In genomic region chrX:153886915-153887314, GRCh38 we compare ENCODE assay signal across 15 cellular contexts. TPM values are rescaled to one million over a fixed set of nuclear protein-coding genes. Genes with fewer than 3 reads are reported as not detected.
DNase-seq lines count a peak whose midpoint lies in the region; ATAC-seq and TF ChIP-seq lines count a peak whose summit lies in the region.
"Had no signal": no experiment of that assay in that cellular context is flagged by ENCODE, and none has a peak within 500 bp of the region (broad histone marks: within the 10 kb centered on the region; RNA-seq: fewer than 3 reads in every experiment).

No MANE protein-coding gene starts in this region.

- no peaks in the 10 kb centered on the region for H4K20me1 ChIP-seq in Loucy (ENCODE audit: insufficient read depth, low read length, poor library complexity, severe bottlenecking)

- no peak overlapping the region for H3K27ac Mint-ChIP-seq in neural crest cell (ENCODE audit: unreplicated experiment)
- H3K27ac Mint-ChIP-seq in mesothelial cell of epicardium = no peak overlapping the region

- H3K36me3 ChIP-seq in Loucy (ENCODE audit: insufficient read depth, low read length) = no peaks in the 10 kb centered on the region

- H3K9me3 ChIP-seq in Loucy (ENCODE audit: insufficient read depth, low read depth, low read length) = no peaks in the 10 kb centered on the region

- no peak overlapping the region for H3K4me3 ChIP-seq in Loucy (ENCODE audit: low read length, poor library complexity, severe bottlenecking)

- H3K36me3 Mint-ChIP-seq in neural crest cell (ENCODE audit: low read depth) (peaks cover 11% of the 10 kb centered on the region), mesothelial cell of epicardium (no peaks in the 10 kb centered on the region)

- DNase-seq in EH (ENCODE audit: low read depth) = peak; percentile 65
- DNase-seq in glomerular visceral epithelial cell (ENCODE audit: extremely low spot score) = peak; percentile 56
- no peak for DNase-seq in neural crest cell (ENCODE audit: low read depth, low spot score)
- DNase-seq in NCI-H2107 (lab: John Stamatoyannopoulos, UW) = no peak
- DNase-seq in mesothelial cell of epicardium (ENCODE audit: low spot score in 2 of 2, unreplicated experiment in 2 of 2) = no peak
- DNase-seq in C1 segment of cervical spinal cord (lab: John Stamatoyannopoulos, UW) = no peak
- DNase-seq: activated gamma-delta T cell, dorsolateral prefrontal cortex, GDM1, midbrain, NCI-H1048, NCI-H2171 treated with DMSO at 0.1 percent for 48 hours had no signal

- no peaks in the 10 kb centered on the region for H3K9me2 ChIP-seq in Loucy (replicated peaks; ENCODE audit: low read depth, low read length)

- TF ChIP-seq CTCF in Loucy (conservative IDR thresholded peaks at IDR 0.05; ENCODE audit: low read length) (no peak), neural crest cell (conservative IDR thresholded peaks at IDR 0.05) (no peak), mesothelial cell of epicardium (IDR thresholded peaks at IDR 0.05; ENCODE audit: unreplicated experiment) (no peak)

- H3K9me3 Mint-ChIP-seq in neural crest cell (peaks cover 3% of the 10 kb centered on the region), mesothelial cell of epicardium (peaks cover 10% of the 10 kb centered on the region)

- H3K4me1 Mint-ChIP-seq in neural crest cell = peaks cover 22% of the 10 kb centered on the region
- no peaks in the 10 kb centered on the region for H3K4me1 Mint-ChIP-seq in mesothelial cell of epicardium

- no peaks in the 10 kb centered on the region for H3K27me3 ChIP-seq in Loucy (ENCODE audit: insufficient read depth, low read length, poor library complexity, severe bottlenecking)

- H3K4me3 Mint-ChIP-seq in neural crest cell (peak overlapping the region; percentile 89), mesothelial cell of epicardium (no peak overlapping the region)

- H3K79me2 ChIP-seq in Loucy (ENCODE audit: insufficient read depth, low read length) = no peaks in the 10 kb centered on the region

- H2AFZ ChIP-seq in Loucy (ENCODE audit: low read length) = no peak overlapping the region

- peak overlapping the region; percentile 48 for H3K4me2 ChIP-seq in Loucy (ENCODE audit: low read depth, low read length, poor library complexity, severe bottlenecking)

- H3K27me3 Mint-ChIP-seq in neural crest cell (ENCODE audit: low read depth) (peaks cover 30% of the 10 kb centered on the region), mesothelial cell of epicardium (ENCODE audit: low read depth) (peaks cover 59% of the 10 kb centered on the region)

- H3K9ac ChIP-seq in Loucy (ENCODE audit: low read depth, low read length, poor library complexity, severe bottlenecking) = no peak overlapping the region

- H3F3A ChIP-seq in Loucy (ENCODE audit: low read depth) = no peaks in the 10 kb centered on the region

- no peak for ATAC-seq in HG02623 (IDR thresholded peaks at IDR 0.05; ENCODE audit: unreplicated experiment)
- ATAC-seq: SK-N-SH treated with all-trans-retinoic acid at 6 μM for 48 hours had no signal

- H3K4me1 ChIP-seq in Loucy (ENCODE audit: insufficient read depth, low read length, poor library complexity, severe bottlenecking) = peaks cover 11% of the 10 kb centered on the region

RNA-seq across cellular contexts. Expression of gene L1CAM, which starts 0.9 kb away (rescaled TPM):
- 133 and 137 TPM in 2 replicates for total RNA-seq in neural crest cell
- 1.4 to 2.1 TPM (median 2.1 TPM) in 3 replicates for total RNA-seq in mesothelial cell of epicardium

RNA-seq across cellular contexts. Expression of gene AVPR2, which starts 17.6 kb away (rescaled TPM):
- total RNA-seq in neural crest cell (not detected in 2 replicates), mesothelial cell of epicardium (not detected in 3 replicates)

RNA-seq across cellular contexts. Expression of gene ARHGAP4, which starts 39.1 kb away (rescaled TPM):
- total RNA-seq in neural crest cell = 10.2 and 10.7 TPM in 2 replicates
- 52.2 to 64.4 TPM (median 62.8 TPM) in 3 replicates for total RNA-seq in mesothelial cell of epicardium

RNA-seq across cellular contexts. Expression of gene NAA10, which starts 47.9 kb away (rescaled TPM):
- total RNA-seq in neural crest cell = 116 and 124 TPM in 2 replicates
- total RNA-seq in mesothelial cell of epicardium = 76.8 to 82.0 TPM (median 79.3 TPM) in 3 replicates

RNA-seq across cellular contexts. Expression of gene PDZD4, which starts 56.6 kb away (rescaled TPM):
- total RNA-seq in neural crest cell = 48.8 and 52.5 TPM in 2 replicates
- 6.8 to 8.8 TPM (median 7.6 TPM) in 3 replicates for total RNA-seq in mesothelial cell of epicardium

Comparison
In these comparisons a context has a peak if more than half of its experiments do, and no peak if none do; other contexts are left out.
1. DNase-seq: peak in EH (single experiment) and glomerular visceral epithelial cell (single experiment); none in neural crest cell (single experiment), NCI-H2107 (single experiment), mesothelial cell of epicardium (0 of 2) and C1 segment of cervical spinal cord (0 of 14).
2. RNA of gene L1CAM, which starts 0.9 kb away (total RNA-seq): 133 to 137 TPM in neural crest cell; 1.4 to 2.1 TPM in mesothelial cell of epicardium; every median in the first group is over 10 times any median in the second.